ENCODE assay signal across 8 cellular contexts in genomic region chr5:32710859-32711692, GRCh38. TPM values are rescaled to one million over a fixed set of nuclear protein-coding genes. Genes with fewer than 3 reads are reported as not detected.
A peak's percentile ranks its signal among the peaks of the same experiment; 100 is the strongest.
DNase-seq lines count a peak whose midpoint lies in the region; ATAC-seq and TF ChIP-seq lines count a peak whose summit lies in the region.

A gene with protein sequence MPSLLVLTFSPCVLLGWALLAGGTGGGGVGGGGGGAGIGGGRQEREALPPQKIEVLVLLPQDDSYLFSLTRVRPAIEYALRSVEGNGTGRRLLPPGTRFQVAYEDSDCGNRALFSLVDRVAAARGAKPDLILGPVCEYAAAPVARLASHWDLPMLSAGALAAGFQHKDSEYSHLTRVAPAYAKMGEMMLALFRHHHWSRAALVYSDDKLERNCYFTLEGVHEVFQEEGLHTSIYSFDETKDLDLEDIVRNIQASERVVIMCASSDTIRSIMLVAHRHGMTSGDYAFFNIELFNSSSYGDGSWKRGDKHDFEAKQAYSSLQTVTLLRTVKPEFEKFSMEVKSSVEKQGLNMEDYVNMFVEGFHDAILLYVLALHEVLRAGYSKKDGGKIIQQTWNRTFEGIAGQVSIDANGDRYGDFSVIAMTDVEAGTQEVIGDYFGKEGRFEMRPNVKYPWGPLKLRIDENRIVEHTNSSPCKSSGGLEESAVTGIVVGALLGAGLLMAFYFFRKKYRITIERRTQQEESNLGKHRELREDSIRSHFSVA (plus strand): TSS chr5:32711321. CDS start chr5:32711777, 456 bp downstream.

- under 1% methylated on average over 44 of the region's 44 CpGs for WGBS in liver
- WGBS in testis, 2 donors, result 1% methylated on average over 38 to 44 of the region's 44 CpGs

- H3K27ac ChIP-seq in CD8-positive, alpha-beta T cell (ENCODE audit: low read depth, low read length), result no peak within 1 kb of the TSS
- H3K27ac ChIP-seq in liver (ENCODE audit: low read depth in 1 of 2, low read length in 2 of 2), result peak within 1 kb of the TSS; percentile 69 to 77
- peak within 1 kb of the TSS; percentile 27 to 76 for H3K27ac ChIP-seq in testis

- H3K36me3 ChIP-seq in CD8-positive, alpha-beta T cell (ENCODE audit: insufficient read depth, low read length), result no peaks in the 10 kb centered on the region
- no peaks in the 10 kb centered on the region for H3K36me3 ChIP-seq in liver (ENCODE audit: control insufficient read depth in 4 of 4, insufficient read depth in 3 of 4, low read depth in 1 of 4, low read length in 3 of 4)
- no peaks in the 10 kb centered on the region for H3K36me3 ChIP-seq in testis (ENCODE audit: low read depth, missing control alignments)

- CTCF ChIA-PET in CD8-positive, alpha-beta T cell (lab: Charles Lee), result no interaction called here

- no peak within 1 kb of the TSS for H3K27ac Mint-ChIP-seq in CD8-positive, alpha-beta T cell

- no peak within 1 kb of the TSS for H3K9ac ChIP-seq in liver (ENCODE audit: low read depth in 1 of 2, low read length in 2 of 2)

- H3K9me3 Mint-ChIP-seq in CD8-positive, alpha-beta T cell, result no peaks in the 10 kb centered on the region

- ATAC-seq in CD8-positive, alpha-beta T cell, result no peak

- H3K4me3 Mint-ChIP-seq in CD8-positive, alpha-beta T cell, result peak within 1 kb of the TSS; percentile 64

- peaks cover 3% of the 10 kb centered on the region for H3K4me1 ChIP-seq in CD8-positive, alpha-beta T cell (ENCODE audit: insufficient read depth, low read length)
- peaks cover 13 to 47% (median 29%) of the 10 kb centered on the region in 4 donors for H3K4me1 ChIP-seq in liver (ENCODE audit: control insufficient read depth in 4 of 4, insufficient read depth in 4 of 4, low read length in 3 of 4)
- no peaks in the 10 kb centered on the region for H3K4me1 ChIP-seq in testis

- peak within 1 kb of the TSS; percentile 52 for H3K4me3 ChIP-seq in CD8-positive, alpha-beta T cell (ENCODE audit: low read depth, low read length)
- H3K4me3 ChIP-seq in choroid plexus epithelial cell (ENCODE audit: low read depth, low read length), result peak within 1 kb of the TSS; percentile 70
- peak within 1 kb of the TSS; percentile 41 to 90 (median 86) for H3K4me3 ChIP-seq in liver (ENCODE audit: low read depth in 1 of 3, low read length in 3 of 3)
- peak within 1 kb of the TSS; percentile 55 to 66 for H3K4me3 ChIP-seq in testis

- no peaks in the 10 kb centered on the region for H3K36me3 Mint-ChIP-seq in CD8-positive, alpha-beta T cell

- TF ChIP-seq CTCF in CD8-positive, alpha-beta T cell (IDR thresholded peaks at IDR 0.05), result no peak
- TF ChIP-seq CTCF in choroid plexus epithelial cell (conservative IDR thresholded peaks at IDR 0.05; ENCODE audit: low read depth, low read length) (no peak), liver (IDR thresholded peaks at IDR 0.05; ENCODE audit: low read depth, low read length, missing input control) (no peak), testis (IDR thresholded peaks at IDR 0.05) (no peak)

- peaks cover 27% of the 10 kb centered on the region for H3K4me1 Mint-ChIP-seq in CD8-positive, alpha-beta T cell (ENCODE audit: low read depth)

- intact Hi-C loops in CD8-positive, alpha-beta T cell (cut with DNase I, micrococcal nuclease), result no loop called here
- intact Hi-C loops in testis (cut with DNase I; ENCODE audit: low total_unique reads), result loop anchor here (10.0 kb wide), 1 partner anchor 144 kb away; no protein-coding TSS in a partner anchor

- no peak for DNase-seq in CD8-positive, alpha-beta T cell
- DNase-seq in MV-4-11 (lab: John Stamatoyannopoulos, UW) (peak; percentile 17), choroid plexus epithelial cell (ENCODE audit: low read depth) (peak; percentile 61), testis (peak; percentile 30), NCI-H2171 treated with DMSO at 0.1 percent for 48 hours (lab: John Stamatoyannopoulos, UW) (no peak), NCI-H1092 (lab: John Stamatoyannopoulos, UW) (no peak), SHP77 (lab: John Stamatoyannopoulos, UW) (no peak)

- peaks cover 42% of the 10 kb centered on the region for H3K27me3 Mint-ChIP-seq in CD8-positive, alpha-beta T cell (ENCODE audit: low read depth)

- peaks cover 4% of the 10 kb centered on the region for H3K27me3 ChIP-seq in CD8-positive, alpha-beta T cell (ENCODE audit: insufficient read depth, low read length)
- H3K27me3 ChIP-seq in liver (ENCODE audit: control insufficient read depth in 4 of 4, insufficient read depth in 4 of 4, low read length in 3 of 4) (peaks cover 0 to 6% (median 0%) of the 10 kb centered on the region in 4 donors), testis (no peaks in the 10 kb centered on the region)

- TF ChIP-seq RAD21 in liver (IDR thresholded peaks at IDR 0.05), result no peak

- H3K9me3 ChIP-seq in CD8-positive, alpha-beta T cell (ENCODE audit: low read length), result no peaks in the 10 kb centered on the region
- H3K9me3 ChIP-seq in liver (ENCODE audit: control insufficient read depth in 4 of 4, low read length in 3 of 4) (no peaks in the 10 kb centered on the region), testis (no peaks in the 10 kb centered on the region)

- TF ChIP-seq POLR2A in testis (IDR thresholded peaks at IDR 0.05), result no peak

- POLR2A ChIA-PET in CD8-positive, alpha-beta T cell (lab: Charles Lee), result no interaction called here

TF ChIP-seq in liver, 16 proteins besides CTCF, POLR2A, EP300 and RAD21:
- no peak for TF ChIP-seq RXRA (IDR thresholded peaks at IDR 0.05)
- TF ChIP-seq, protein P1, sequence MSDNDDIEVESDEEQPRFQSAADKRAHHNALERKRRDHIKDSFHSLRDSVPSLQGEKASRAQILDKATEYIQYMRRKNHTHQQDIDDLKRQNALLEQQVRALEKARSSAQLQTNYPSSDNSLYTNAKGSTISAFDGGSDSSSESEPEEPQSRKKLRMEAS (IDR thresholded peaks at IDR 0.05), result peak; percentile 3
TF ChIP-seq in liver: peak in this region for 1.

RNA-seq across cellular contexts. Expression of the gene that starts here (rescaled TPM):
- total RNA-seq in CD8-positive, alpha-beta T cell, result not detected
- 10 to 100 TPM in 1 of 2 donors, 1 to 10 TPM in 1; 3.2 to 15.4 TPM for total RNA-seq in liver
- polyA plus RNA-seq in liver, result 1 to 10 TPM in 1 of 2 donors, under 1 TPM in 1; 0.70 to 1.1 TPM
- 1 to 10 TPM; 2.8 to 3.2 TPM for total RNA-seq in testis
- 3.9 TPM for polyA plus RNA-seq in testis (ENCODE audit: insufficient read depth, low read depth, low replicate concordance)

Comparison
In these comparisons a context has a peak if more than half of its experiments do, and no peak if none do; other contexts are left out.
1. DNase-seq: peak in MV-4-11 (single experiment), choroid plexus epithelial cell (single experiment) and testis (single experiment); none in CD8-positive, alpha-beta T cell (0 of 7), NCI-H2171 treated with DMSO at 0.1 percent for 48 hours (single experiment), NCI-H1092 (single experiment) and SHP77 (0 of 2).
2. Peak in every context shown above with its lines, with median percentiles within 50 percentile points of each other: H3K4me3 ChIP-seq.